Comparison of ENCODE assay signal across 22 cellular contexts in the genomic region with DNA sequence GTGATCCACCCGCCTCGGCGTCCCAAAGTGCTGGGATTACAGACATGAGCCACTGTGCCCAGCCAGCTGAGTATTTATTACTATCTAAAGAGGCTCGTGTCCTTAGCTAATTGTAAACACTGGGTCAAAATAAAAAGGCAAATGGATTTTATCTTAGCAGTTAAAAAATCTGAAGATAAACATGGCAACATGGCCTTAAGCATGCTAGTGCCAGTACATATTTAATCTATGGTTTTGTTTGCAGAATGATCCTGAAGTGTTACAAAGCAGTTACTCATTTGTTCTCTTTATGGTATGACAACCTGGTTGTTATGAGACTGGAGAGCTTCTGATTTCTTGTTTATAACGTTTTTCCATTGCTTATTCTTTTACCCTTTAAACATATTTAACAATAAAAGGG. TPM values are rescaled to one million over a fixed set of nuclear protein-coding genes. Genes with fewer than 3 reads are reported as not detected.
DNase-seq lines count a peak whose midpoint lies in the region; ATAC-seq and TF ChIP-seq lines count a peak whose summit lies in the region.
"Had no signal": no experiment of that assay in that cellular context is flagged by ENCODE, and none has a peak within 500 bp of the region (broad histone marks: within the 10 kb centered on the region; RNA-seq: fewer than 3 reads in every experiment).

No MANE protein-coding gene starts in this region.

- H3K9me3 Mint-ChIP-seq in CD4-positive, alpha-beta memory T cell = no peaks in the 10 kb centered on the region
- H3K9me3 Mint-ChIP-seq: activated CD4-positive, alpha-beta T cell treated with anti-CD3 and anti-CD28 coated beads, Interleukin-2, amount 10 ng/mL, durations not matched to agents 24 days and 14 days; memory B cell; natural killer cell had no signal

- H3K4me3 ChIP-seq in gastroesophageal sphincter (no peak overlapping the region), skeletal muscle tissue (ENCODE audit: low read length in 3 of 3) (no peak overlapping the region)
- H3K4me3 ChIP-seq in CD4-positive, alpha-beta memory T cell (ENCODE audit: low read length in 2 of 2) = no peak overlapping the region
- H3K4me3 ChIP-seq: BLaER1, HAP-1 had no signal

- intact Hi-C loops in CD4-positive, alpha-beta memory T cell (cut with micrococcal nuclease) = loop anchor here (10.0 kb wide), 1 partner anchor 182 kb away; no protein-coding TSS in a partner anchor
- intact Hi-C loops in posterior vena cava (cut with DNase I) = loop anchor here in 1 of 2 donors (10.0 kb wide), 1 partner anchor 72 kb away; no protein-coding TSS in a partner anchor

- no peak overlapping the region for H3K9ac ChIP-seq in skeletal muscle tissue (ENCODE audit: low read depth in 1 of 3, low read length in 3 of 3)
- H3K9ac ChIP-seq: BLaER1, parathyroid adenoma had no signal

- H3K4me1 ChIP-seq in gastroesophageal sphincter (peaks cover 11 to 60% (median 12%) of the 10 kb centered on the region in 3 donors), skeletal muscle tissue (ENCODE audit: control insufficient read depth in 3 of 3, insufficient read depth in 3 of 3, low read length in 3 of 3) (peaks cover 13 to 15% (median 13%) of the 10 kb centered on the region in 3 donors)
- no peaks in the 10 kb centered on the region for H3K4me1 ChIP-seq in CD4-positive, alpha-beta memory T cell (ENCODE audit: insufficient read depth, low read length)
- H3K4me1 ChIP-seq: BLaER1, parathyroid adenoma had no signal

- CTCF ChIA-PET in CD4-positive, alpha-beta memory T cell (lab: Charles Lee; ENCODE audit: partially characterized antibody) = interaction anchor here (1.2 to 6.3 kb wide), 7 partner anchors 13 to 159 kb away, joined by 3 to 49 read pairs (median 3); no protein-coding TSS in a partner anchor

- no peaks in the 10 kb centered on the region for H3K36me3 ChIP-seq in gastroesophageal sphincter
- H3K36me3 ChIP-seq in skeletal muscle tissue (ENCODE audit: control insufficient read depth in 3 of 3, insufficient read depth in 3 of 3, low read length in 3 of 3) = no peaks in the 10 kb centered on the region
- H3K36me3 ChIP-seq in CD4-positive, alpha-beta memory T cell (ENCODE audit: insufficient read depth, low read length) = no peaks in the 10 kb centered on the region
- H3K36me3 ChIP-seq: BLaER1, HAP-1 had no signal

- H3K27ac ChIP-seq in gastroesophageal sphincter = peak overlapping the region; percentile 75 to 80 (median 78)
- peak overlapping the region; percentile 71 for H3K27ac ChIP-seq in skeletal muscle tissue (ENCODE audit: low read depth, low read length)
- no peak overlapping the region for H3K27ac ChIP-seq in CD4-positive, alpha-beta memory T cell (ENCODE audit: low read depth, low read length)
- H3K27ac ChIP-seq in caudate nucleus (ENCODE audit: low read depth, low read length) = no peak overlapping the region
- H3K27ac ChIP-seq: BLaER1, parathyroid adenoma had no signal

- no peak for TF ChIP-seq EP300 in gastroesophageal sphincter (IDR thresholded peaks at IDR 0.05)

- H3K27me3 Mint-ChIP-seq in CD4-positive, alpha-beta memory T cell = no peaks in the 10 kb centered on the region
- H3K27me3 Mint-ChIP-seq: activated CD4-positive, alpha-beta T cell treated with anti-CD3 and anti-CD28 coated beads, Interleukin-2, amount 10 ng/mL, durations not matched to agents 24 days and 14 days; memory B cell had no signal

- DNase-seq in DMS53 (lab: John Stamatoyannopoulos, UW) (peak; percentile 48), DMS53 treated with DMSO at 0.1 percent for 48 hours (lab: John Stamatoyannopoulos, UW; ENCODE audit: unreplicated experiment) (no peak), posterior vena cava (ENCODE audit: low spot score) (no peak), caudate nucleus (lab: John Stamatoyannopoulos, UW) (no peak)
- no peak for DNase-seq in CD4-positive, alpha-beta memory T cell
- DNase-seq: 8988T; activated CD4-positive, alpha-beta T cell treated with anti-CD3 and anti-CD28 coated beads, Interleukin-2, amount 10 ng/mL, durations not matched to agents 24 days and 14 days; activated CD8-positive, alpha-beta memory T cell treated with anti-CD3 and anti-CD28 coated beads, Interleukin-2, amount 50 U/mL, for 4 hours; activated effector memory CD4-positive, alpha-beta T cell treated with anti-CD3 and anti-CD28 coated beads, Interleukin-2, amount 50 U/mL, for 16 hours; amygdala; hippocampal formation; natural killer cell; NCI-H146; NCI-H748 treated with DMSO at 0.1 percent for 48 hours; Right ventricle myocardium superior had no signal

- POLR2A ChIA-PET in CD4-positive, alpha-beta memory T cell (lab: Charles Lee; ENCODE audit: partially characterized antibody) = no interaction called here

- WGBS in gastroesophageal sphincter (ENCODE audit: low coverage in 1 of 2), 2 donors = 7 to 33% methylated on average over 3 to 4 of the region's 5 CpGs

- H3K9me3 ChIP-seq in gastroesophageal sphincter (no peaks in the 10 kb centered on the region), skeletal muscle tissue (ENCODE audit: control insufficient read depth in 3 of 3, low read length in 3 of 3) (no peaks in the 10 kb centered on the region)
- H3K9me3 ChIP-seq in CD4-positive, alpha-beta memory T cell (ENCODE audit: control insufficient read depth in 1 of 2, low read length in 2 of 2) = no peaks in the 10 kb centered on the region
- H3K9me3 ChIP-seq: BLaER1, HAP-1 had no signal

- H3K36me3 Mint-ChIP-seq in CD4-positive, alpha-beta memory T cell = no peaks in the 10 kb centered on the region
- H3K36me3 Mint-ChIP-seq: memory B cell, natural killer cell had no signal

- peaks cover 0 to 2% (median 0%) of the 10 kb centered on the region in 4 donors for H3K4me1 Mint-ChIP-seq in CD4-positive, alpha-beta memory T cell
- H3K4me1 Mint-ChIP-seq: memory B cell, natural killer cell had no signal

- no peak for ATAC-seq in gastroesophageal sphincter
- ATAC-seq in GM18909 (IDR thresholded peaks at IDR 0.05; ENCODE audit: poor library complexity, unreplicated experiment) = no peak
- ATAC-seq: natural killer cell had no signal

- TF ChIP-seq CTCF in gastroesophageal sphincter (IDR thresholded peaks at IDR 0.05) = no peak

- no peak for TF ChIP-seq POLR2A in gastroesophageal sphincter (IDR thresholded peaks at IDR 0.05)

- H3K27ac Mint-ChIP-seq in CD4-positive, alpha-beta memory T cell = no peak overlapping the region
- H3K27ac Mint-ChIP-seq: activated CD4-positive, alpha-beta T cell treated with anti-CD3 and anti-CD28 coated beads, Interleukin-2, amount 10 ng/mL, durations not matched to agents 24 days and 14 days; memory B cell; natural killer cell had no signal

- H3K27me3 ChIP-seq in gastroesophageal sphincter (no peaks in the 10 kb centered on the region), skeletal muscle tissue (ENCODE audit: control insufficient read depth in 3 of 3, insufficient read depth in 3 of 3, low read length in 3 of 3) (no peaks in the 10 kb centered on the region)
- H3K27me3 ChIP-seq in CD4-positive, alpha-beta memory T cell (ENCODE audit: insufficient read depth, low read length) = no peaks in the 10 kb centered on the region
- H3K27me3 ChIP-seq: BLaER1 had no signal

- H3K4me3 Mint-ChIP-seq in CD4-positive, alpha-beta memory T cell = no peak overlapping the region
- H3K4me3 Mint-ChIP-seq: activated CD4-positive, alpha-beta T cell treated with anti-CD3 and anti-CD28 coated beads, Interleukin-2, amount 10 ng/mL, durations not matched to agents 24 days and 14 days; memory B cell; natural killer cell had no signal

RNA-seq across cellular contexts. Expression of gene KIAA0408, which starts 3.9 kb away (rescaled TPM):
- total RNA-seq in gastroesophageal sphincter = 10 to 100 TPM; 25.2 to 83.3 (median 47.8) TPM
- total RNA-seq in skeletal muscle tissue = 15.7 TPM
- 1 to 10 TPM; 6.8 to 6.9 TPM for total RNA-seq in CD4-positive, alpha-beta memory T cell
- 1 to 10 TPM in 1 of 2 donors, not detected in 1; 1.8 TPM for polyA plus RNA-seq in CD4-positive, alpha-beta memory T cell
- 1 to 10 TPM; 2.4 to 3.0 TPM for total RNA-seq in posterior vena cava

Comparison
In these comparisons a context has a peak if more than half of its experiments do, and no peak if none do; other contexts are left out.
1. H3K27ac ChIP-seq: peak in gastroesophageal sphincter (4 of 4) and skeletal muscle tissue (single experiment); none in CD4-positive, alpha-beta memory T cell (single experiment) and caudate nucleus (single experiment).